ENCODE assay signal across 29 cellular contexts in the genomic region with DNA sequence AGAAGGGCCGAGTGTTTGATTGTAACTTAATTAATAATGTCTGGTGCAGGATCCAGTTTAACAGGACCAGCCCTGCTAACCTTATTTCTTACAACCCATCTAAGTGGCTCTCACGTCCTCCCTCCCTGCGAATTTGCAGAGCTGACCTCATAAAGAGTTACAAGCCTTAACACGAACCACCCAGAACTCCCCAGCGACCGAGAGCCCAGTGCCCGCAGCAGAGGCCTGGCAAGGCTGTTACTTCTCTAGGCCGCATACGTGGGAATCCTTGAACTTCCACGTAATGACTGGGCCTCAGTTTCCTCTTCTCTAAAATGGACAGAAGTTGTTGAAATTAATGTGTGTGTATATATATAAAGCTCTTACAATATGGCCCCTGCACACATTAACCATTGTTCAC. TPM values are rescaled to one million over a fixed set of nuclear protein-coding genes. Genes with fewer than 3 reads are reported as not detected.
"Had no signal": no experiment of that assay in that cellular context is flagged by ENCODE, and none has a peak within 500 bp of the region (broad histone marks: within the 10 kb centered on the region; RNA-seq: fewer than 3 reads in every experiment).

No MANE protein-coding gene starts in this region.

- FAIRE-seq: RCC 7860, TTC549 had no signal

- H3K27me3 Mint-ChIP-seq: activated CD4-positive, alpha-beta memory T cell treated with anti-CD3 and anti-CD28 coated beads for 36 hours; activated CD4-positive, alpha-beta T cell treated with anti-CD3 and anti-CD28 coated beads, Interleukin-2, amount 10 ng/mL, durations not matched to agents 7 days and 5 days; activated naive CD8-positive, alpha-beta T cell treated with anti-CD3 and anti-CD28 coated beads, Interleukin-2, amount 50 U/mL, for 24 hours; brain; central memory CD8-positive, alpha-beta T cell had no signal

- H3K27ac ChIP-seq: ascending aorta, SK-N-MC had no signal

- H3K4me3 Mint-ChIP-seq: activated CD4-positive, alpha-beta memory T cell treated with anti-CD3 and anti-CD28 coated beads for 36 hours; activated CD4-positive, alpha-beta T cell treated with anti-CD3 and anti-CD28 coated beads, Interleukin-2, amount 10 ng/mL, durations not matched to agents 7 days and 5 days; activated naive CD8-positive, alpha-beta T cell treated with anti-CD3 and anti-CD28 coated beads, Interleukin-2, amount 50 U/mL, for 24 hours; activated T-cell treated with anti-CD3 and anti-CD28 coated beads, Interleukin-2, amount 50 U/mL, for 4 hours; brain; central memory CD8-positive, alpha-beta T cell; T-cell had no signal

- H3K27me3 ChIP-seq: ascending aorta had no signal

- DNase-seq: activated CD4-positive, alpha-beta memory T cell treated with anti-CD3 and anti-CD28 coated beads for 36 hours; activated CD4-positive, alpha-beta T cell treated with anti-CD3 and anti-CD28 coated beads, Interleukin-2, amount 10 ng/mL, durations not matched to agents 7 days and 5 days; activated CD4-positive, CD25-positive, alpha-beta regulatory T cell; activated CD8-positive, alpha-beta memory T cell treated with anti-CD3 and anti-CD28 coated beads for 24 hours; activated effector memory CD4-positive, alpha-beta T cell treated with anti-CD3 and anti-CD28 coated beads, Interleukin-2, amount 50 U/mL, for 16 hours; activated naive CD4-positive, alpha-beta T cell treated with Interleukin-2 at 50 U/mL for 16 hours; activated naive CD8-positive, alpha-beta T cell treated with anti-CD3 and anti-CD28 coated beads, Interleukin-2, amount 50 U/mL, for 24 hours; activated T-cell treated with anti-CD3 and anti-CD28 coated beads, Interleukin-2, amount 50 U/mL, for 4 hours; amniotic stem cell; MM.1S; NCI-H1105 treated with DMSO at 0.1 percent for 48 hours; NCI-H1436 treated with DMSO at 0.1 percent for 48 hours; NCI-H187; NCI-H2081; NCI-H510A treated with DMSO at 0.1 percent for 48 hours; NCI-H69; NK-92 treated with Interleukin-12 subunit alpha and Interleukin-12 subunit beta, amount 100 ng/mL, for 24 hours; OCI-M1; SIG-M5; T-cell; T-helper 2 cell; T1000 had no signal

- H3K36me3 Mint-ChIP-seq: activated CD4-positive, alpha-beta memory T cell treated with anti-CD3 and anti-CD28 coated beads for 36 hours; activated naive CD4-positive, alpha-beta T cell treated with anti-CD3 and anti-CD28 coated beads, Interleukin-2, amount 50 U/mL, for 72 hours; T-cell had no signal

- H3K27ac Mint-ChIP-seq: activated CD4-positive, alpha-beta memory T cell treated with anti-CD3 and anti-CD28 coated beads for 36 hours; activated CD4-positive, alpha-beta T cell treated with anti-CD3 and anti-CD28 coated beads, Interleukin-2, amount 10 ng/mL, durations not matched to agents 7 days and 5 days; activated naive CD4-positive, alpha-beta T cell treated with anti-CD3 and anti-CD28 coated beads, Interleukin-2, amount 50 U/mL, for 72 hours; activated naive CD8-positive, alpha-beta T cell treated with anti-CD3 and anti-CD28 coated beads, Interleukin-2, amount 50 U/mL, for 24 hours; T-cell had no signal

- H3K9me3 Mint-ChIP-seq: activated CD4-positive, alpha-beta memory T cell treated with anti-CD3 and anti-CD28 coated beads for 36 hours; activated CD4-positive, alpha-beta T cell treated with anti-CD3 and anti-CD28 coated beads, Interleukin-2, amount 10 ng/mL, durations not matched to agents 7 days and 5 days; activated naive CD4-positive, alpha-beta T cell treated with anti-CD3 and anti-CD28 coated beads, Interleukin-2, amount 50 U/mL, for 72 hours; activated naive CD8-positive, alpha-beta T cell treated with anti-CD3 and anti-CD28 coated beads, Interleukin-2, amount 50 U/mL, for 24 hours; activated T-cell treated with anti-CD3 and anti-CD28 coated beads, Interleukin-2, amount 50 U/mL, for 4 hours; brain; central memory CD8-positive, alpha-beta T cell; T-cell had no signal

- ATAC-seq: activated naive CD4-positive, alpha-beta T cell treated with anti-CD3 and anti-CD28 coated beads, Interleukin-2, amount 50 U/mL, for 72 hours; activated naive CD8-positive, alpha-beta T cell treated with anti-CD3 and anti-CD28 coated beads, Interleukin-2, amount 50 U/mL, for 24 hours; activated T-cell treated with anti-CD3 and anti-CD28 coated beads, Interleukin-2, amount 50 U/mL, for 4 hours; T-cell had no signal

- H3K9me3 ChIP-seq: ascending aorta had no signal

- H3K4me1 Mint-ChIP-seq: activated CD4-positive, alpha-beta T cell treated with anti-CD3 and anti-CD28 coated beads, Interleukin-2, amount 10 ng/mL, durations not matched to agents 7 days and 5 days; activated naive CD8-positive, alpha-beta T cell treated with anti-CD3 and anti-CD28 coated beads, Interleukin-2, amount 50 U/mL, for 24 hours; central memory CD8-positive, alpha-beta T cell; T-cell had no signal

- H3K4me3 ChIP-seq: ascending aorta, SK-N-MC had no signal

RNA-seq across cellular contexts. Expression of a gene that starts 55.5 kb away (rescaled TPM):
- total RNA-seq: activated CD4-positive, alpha-beta memory T cell treated with anti-CD3 and anti-CD28 coated beads for 36 hours had no signal
